In genomic region chr12:47754881-47755280, GRCh38 we compare ENCODE assay signal across 8 cellular contexts. TPM values are rescaled to one million over a fixed set of nuclear protein-coding genes. Genes with fewer than 3 reads are reported as not detected.
A peak's percentile ranks its signal among the peaks of the same experiment; 100 is the strongest.
DNase-seq lines count a peak whose midpoint lies in the region; ATAC-seq and TF ChIP-seq lines count a peak whose summit lies in the region.

No MANE protein-coding gene starts in this region.

- BruUV-seq in mammary epithelial cell (replicated peaks; lab: Mats Ljungman, UMichigan), result no TSS peak

- dilution Hi-C loops in mammary epithelial cell (cut with HindIII; ENCODE audit: low sequenced_read_pairs), result no loop called here

- WGBS in mammary epithelial cell (ENCODE audit: low coverage, missing lambda C conversion rate), result 69% methylated on average over 3 of the region's 3 CpGs
- WGBS in prostate gland, result 29% methylated on average over 3 of the region's 3 CpGs

- intact Hi-C loops in mammary epithelial cell (cut with micrococcal nuclease) (no loop called here), prostate gland (cut with DNase I) (loop anchor here (5.0 kb wide), 1 partner anchor 38 kb away; no protein-coding TSS in a partner anchor)

- H3K79me2 ChIP-seq in mammary epithelial cell (ENCODE audit: insufficient read depth, low read length), result no peaks in the 10 kb centered on the region

- TF ChIP-seq CTCF in mammary epithelial cell (conservative IDR thresholded peaks at IDR 0.05 in 1 of 2, IDR thresholded peaks at IDR 0.05 in 1 of 2; ENCODE audit: extremely low read depth in 1 of 2, insufficient read depth in 1 of 2, low read depth in 1 of 2, low read length in 2 of 2) (no peak), prostate gland (IDR thresholded peaks at IDR 0.05) (peak in 1 of 4 experiments; percentile 3)

- TF ChIP-seq POLR2A in prostate gland (IDR thresholded peaks at IDR 0.05), result no peak

- ATAC-seq in GM18867 (IDR thresholded peaks at IDR 0.05; ENCODE audit: unreplicated experiment) (peak; percentile 39), HG02943 (IDR thresholded peaks at IDR 0.05; ENCODE audit: low read depth, unreplicated experiment) (peak; percentile 19)

- H4K20me1 ChIP-seq in mammary epithelial cell (ENCODE audit: insufficient read depth, low read length), result no peaks in the 10 kb centered on the region

- DNase-seq in mammary epithelial cell (no peak), prostate gland (ENCODE audit: low spot score) (peak; percentile 80), GDM1 (lab: John Stamatoyannopoulos, UW) (no peak), cerebellar cortex (ENCODE audit: low spot score) (no peak), NCI-H69 (lab: John Stamatoyannopoulos, UW) (no peak), iPS-NIHi11 (ENCODE audit: low spot score) (no peak)

- H3K36me3 ChIP-seq in mammary epithelial cell (ENCODE audit: insufficient read depth, low read length), result no peaks in the 10 kb centered on the region
- H3K36me3 ChIP-seq in prostate gland, result no peaks in the 10 kb centered on the region

- H3K9me3 ChIP-seq in mammary epithelial cell (replicated peaks; ENCODE audit: insufficient read depth, low read length) (no peaks in the 10 kb centered on the region), prostate gland (no peaks in the 10 kb centered on the region)

- H3K9ac ChIP-seq in mammary epithelial cell (ENCODE audit: insufficient read depth, low read length), result no peak overlapping the region

- H3K4me3 ChIP-seq in mammary epithelial cell (replicated peaks in 1 of 3; ENCODE audit: insufficient read depth in 1 of 3, low read depth in 2 of 3, low read length in 3 of 3) (no peak overlapping the region), prostate gland (no peak overlapping the region)

- H3K4me2 ChIP-seq in mammary epithelial cell (ENCODE audit: insufficient read depth, low read depth, low read length), result peak overlapping the region; percentile 69

- H3K27ac ChIP-seq in mammary epithelial cell (ENCODE audit: insufficient read depth, low read depth, low read length) (peak overlapping the region; percentile 94), prostate gland (peak overlapping the region; percentile 67 to 71)

- in situ Hi-C loops in mammary epithelial cell (cut with MboI; ENCODE audit: low sequenced_read_pairs in 2 of 2), result no loop called here

- H3K27me3 ChIP-seq in mammary epithelial cell (ENCODE audit: insufficient read depth, low read length) (no peaks in the 10 kb centered on the region), prostate gland (replicated peaks; ENCODE audit: insufficient read depth) (no peaks in the 10 kb centered on the region)

- H3K4me1 ChIP-seq in mammary epithelial cell (ENCODE audit: insufficient read depth, low read length) (peaks cover 80% of the 10 kb centered on the region), prostate gland (replicated peaks) (peaks cover 28% of the 10 kb centered on the region)

- CTCF ChIA-PET in mammary epithelial cell (lab: Charles Lee; ENCODE audit: low non-redundant PET), result interaction anchor here (0.7 kb wide), 1 partner anchor 447 kb away, joined by 3 read pairs; no protein-coding TSS in a partner anchor

- no peak overlapping the region for H2AFZ ChIP-seq in mammary epithelial cell (ENCODE audit: low read depth, low read length)

RNA-seq across cellular contexts. Expression of gene RAPGEF3, which starts 3.8 kb away (rescaled TPM):
- total RNA-seq in mammary epithelial cell, result 10 to 100 TPM in 1 of 2 donors, 1 to 10 TPM in 1; 9.7 to 41.0 TPM
- 6.2 TPM for polyA plus RNA-seq in mammary epithelial cell
- polyA minus RNA-seq in mammary epithelial cell, result 10.0 TPM
- total RNA-seq in prostate gland, result 10 to 100 TPM; 19.1 to 28.5 TPM

RNA-seq across cellular contexts. Expression of gene SLC48A1, which starts 18.2 kb away (rescaled TPM):
- total RNA-seq in mammary epithelial cell (10 to 100 TPM; 22.0 to 29.3 TPM), prostate gland (10 to 100 TPM; 39.0 to 52.5 TPM)
- polyA plus RNA-seq in mammary epithelial cell, result 11.8 TPM
- polyA minus RNA-seq in mammary epithelial cell, result 22.0 TPM

RNA-seq across cellular contexts. Expression of gene ENDOU, which starts 29.6 kb away (rescaled TPM):
- total RNA-seq in mammary epithelial cell (not detected), prostate gland (1 to 10 TPM in 1 of 2 donors, not detected in 1; 1.0 TPM)
- polyA plus RNA-seq in mammary epithelial cell, result not detected
- polyA minus RNA-seq in mammary epithelial cell, result not detected

RNA-seq across cellular contexts. Expression of gene RPAP3, which starts 49.1 kb away (rescaled TPM):
- total RNA-seq in mammary epithelial cell (10 to 100 TPM; 14.8 to 32.7 TPM), prostate gland (10 to 100 TPM; 15.0 to 26.5 TPM)
- 10.7 TPM for polyA plus RNA-seq in mammary epithelial cell
- 3.8 TPM for polyA minus RNA-seq in mammary epithelial cell
